15 cellular contexts compared by ENCODE assay signal in genomic region chr3:16881896-16882645, GRCh38. TPM values are rescaled to one million over a fixed set of nuclear protein-coding genes. Genes with fewer than 3 reads are reported as not detected.
DNase-seq lines count a peak whose midpoint lies in the region; ATAC-seq and TF ChIP-seq lines count a peak whose summit lies in the region.
"Had no signal": no experiment of that assay in that cellular context is flagged by ENCODE, and none has a peak within 500 bp of the region (broad histone marks: within the 10 kb centered on the region; RNA-seq: fewer than 3 reads in every experiment).

No MANE protein-coding gene starts in this region.

- POLR2A ChIA-PET in CD4-positive, alpha-beta memory T cell (lab: Charles Lee; ENCODE audit: partially characterized antibody), result interaction anchor here (1.1 to 9.5 kb wide), 2 partner anchors 32 to 39 kb away, joined by 4 to 180 read pairs; no protein-coding TSS in a partner anchor

- H3K9me3 Mint-ChIP-seq in CD4-positive, alpha-beta memory T cell, result no peaks in the 10 kb centered on the region
- H3K9me3 Mint-ChIP-seq in neural crest cell, result no peaks in the 10 kb centered on the region
- H3K9me3 Mint-ChIP-seq: activated CD4-positive, alpha-beta memory T cell treated with anti-CD3 and anti-CD28 coated beads, Interleukin-2, amount 10 ng/mL, durations not matched to agents 7 days and 5 days; stimulated activated naive B cell treated with anti-CD40 and anti-IgM and Interleukin-4, amounts not matched to agents 10 μg/mL and 1 μg/mL and 100 μg/mL, for 72 hours had no signal

- H3K4me3 Mint-ChIP-seq in CD4-positive, alpha-beta memory T cell, result peak overlapping the region in 6 of 8 donors; percentile 41 to 86 (median 68)
- H3K4me3 Mint-ChIP-seq in neural crest cell, result peak overlapping the region; percentile 66

- no peak overlapping the region for H3K4me3 ChIP-seq in CD4-positive, alpha-beta memory T cell (ENCODE audit: low read length in 2 of 2)
- no peak overlapping the region for H3K4me3 ChIP-seq in fibroblast of the aortic adventitia (ENCODE audit: low read depth, low read length)
- H3K4me3 ChIP-seq: lung had no signal

- H3K36me3 Mint-ChIP-seq in CD4-positive, alpha-beta memory T cell, result peaks cover 0 to 23% of the 10 kb centered on the region in 2 donors
- H3K36me3 Mint-ChIP-seq in neural crest cell (ENCODE audit: low read depth), result no peaks in the 10 kb centered on the region

- H3K4me1 Mint-ChIP-seq in CD4-positive, alpha-beta memory T cell, result peaks cover 11 to 24% (median 14%) of the 10 kb centered on the region in 4 donors
- H3K4me1 Mint-ChIP-seq in neural crest cell, result peaks cover 19% of the 10 kb centered on the region

- TF ChIP-seq CTCF in fibroblast of the aortic adventitia (IDR thresholded peaks at IDR 0.05; ENCODE audit: insufficient read depth, low read length) (no peak), neural crest cell (conservative IDR thresholded peaks at IDR 0.05) (no peak)

- no peak overlapping the region for H3K27ac ChIP-seq in CD4-positive, alpha-beta memory T cell (ENCODE audit: low read depth, low read length)

- intact Hi-C loops in CD4-positive, alpha-beta memory T cell (cut with micrococcal nuclease), result no loop called here

- no peak for DNase-seq in CD4-positive, alpha-beta memory T cell
- DNase-seq in NCI-H446 treated with DMSO at 0.1 percent for 48 hours (lab: John Stamatoyannopoulos, UW) (peak; percentile 39), fibroblast of the aortic adventitia (ENCODE audit: low read depth) (peak; percentile 48), neural crest cell (ENCODE audit: low read depth, low spot score) (no peak), D341Med (ENCODE audit: low spot score) (no peak), COLO829 (ENCODE audit: low spot score) (no peak)
- no peak for DNase-seq in activated CD8-positive, alpha-beta memory T cell treated with anti-CD3 and anti-CD28 coated beads for 24 hours
- DNase-seq: activated CD4-positive, alpha-beta memory T cell treated with anti-CD3 and anti-CD28 coated beads, Interleukin-2, amount 10 ng/mL, durations not matched to agents 7 days and 5 days; activated naive CD4-positive, alpha-beta T cell; effector memory CD4-positive, alpha-beta T cell; IMR-90; SIG-M5; stimulated activated naive B cell treated with anti-CD40 and anti-IgM and Interleukin-4, amounts not matched to agents 10 μg/mL and 1 μg/mL and 100 μg/mL, for 72 hours had no signal

- CTCF ChIA-PET in CD4-positive, alpha-beta memory T cell (lab: Charles Lee; ENCODE audit: partially characterized antibody), result interaction anchor here (1.2 to 1.7 kb wide), 2 partner anchors 18 to 53 kb away, joined by 3 read pairs; no protein-coding TSS in a partner anchor

- ATAC-seq in HG03469 (IDR thresholded peaks at IDR 0.05; ENCODE audit: unreplicated experiment), result no peak
- ATAC-seq: stimulated activated naive B cell treated with anti-CD40 and anti-IgM and Interleukin-4, amounts not matched to agents 10 μg/mL and 1 μg/mL and 100 μg/mL, for 72 hours had no signal

- peak overlapping the region in 6 of 7 donors; percentile 15 to 91 (median 42) for H3K27ac Mint-ChIP-seq in CD4-positive, alpha-beta memory T cell
- H3K27ac Mint-ChIP-seq in neural crest cell (ENCODE audit: unreplicated experiment), result no peak overlapping the region

- H3K4me1 ChIP-seq in CD4-positive, alpha-beta memory T cell (ENCODE audit: insufficient read depth, low read length), result peaks cover 14% of the 10 kb centered on the region

- H3K27me3 ChIP-seq in CD4-positive, alpha-beta memory T cell (ENCODE audit: insufficient read depth, low read length), result no peaks in the 10 kb centered on the region

- H3K27me3 Mint-ChIP-seq in CD4-positive, alpha-beta memory T cell, result no peaks in the 10 kb centered on the region
- H3K27me3 Mint-ChIP-seq in neural crest cell (ENCODE audit: low read depth), result no peaks in the 10 kb centered on the region
- H3K27me3 Mint-ChIP-seq: stimulated activated naive B cell treated with anti-CD40 and anti-IgM and Interleukin-4, amounts not matched to agents 10 μg/mL and 1 μg/mL and 100 μg/mL, for 72 hours had no signal

- H3K36me3 ChIP-seq in CD4-positive, alpha-beta memory T cell (ENCODE audit: insufficient read depth, low read length), result no peaks in the 10 kb centered on the region

- no peaks in the 10 kb centered on the region for H3K9me3 ChIP-seq in CD4-positive, alpha-beta memory T cell (ENCODE audit: control insufficient read depth in 1 of 2, low read length in 2 of 2)

RNA-seq across cellular contexts. Expression of gene PLCL2, which starts 2.7 kb away (rescaled TPM):
- 10 to 100 TPM; 67.1 to 69.1 TPM for total RNA-seq in CD4-positive, alpha-beta memory T cell
- 10 to 100 TPM; 64.5 to 89.4 TPM for polyA plus RNA-seq in CD4-positive, alpha-beta memory T cell
- total RNA-seq in fibroblast of the aortic adventitia (ENCODE audit: low replicate concordance) (11.6 and 22.7 TPM in 2 replicates), neural crest cell (9.4 and 10.5 TPM in 2 replicates)

Comparison
In these comparisons a context has a peak if more than half of its experiments do, and no peak if none do; other contexts are left out.
1. DNase-seq: peak in NCI-H446 treated with DMSO at 0.1 percent for 48 hours (single experiment) and fibroblast of the aortic adventitia (single experiment); none in CD4-positive, alpha-beta memory T cell (0 of 5), neural crest cell (single experiment), activated CD8-positive, alpha-beta memory T cell treated with anti-CD3 and anti-CD28 coated beads for 24 hours (single experiment), D341Med (single experiment) and COLO829 (single experiment).